Comparison of ENCODE assay signal across 8 cellular contexts in genomic region chr1:64745181-64745985, GRCh38. TPM values are rescaled to one million over a fixed set of nuclear protein-coding genes. Genes with fewer than 3 reads are reported as not detected.
DNase-seq lines count a peak whose midpoint lies in the region; ATAC-seq lines count a peak whose summit lies in the region.

No MANE protein-coding gene starts in this region.

- H3K9ac ChIP-seq in neuronal stem cell (ENCODE audit: low read depth, low read length, poor library complexity), result peak overlapping the region; percentile 86

- H3K23ac ChIP-seq in neuronal stem cell (ENCODE audit: low read depth, low read length, poor library complexity), result peak overlapping the region; percentile 89

- no CpG with 5 or more reads among the region's 67 CpGs for WGBS in neuronal stem cell (ENCODE audit: extremely low coverage in 2 of 2, insufficient read length in 2 of 2, insufficient replicate concordance in 1 of 2), 2 donors

- peak overlapping the region; percentile 94 for H3K14ac ChIP-seq in neuronal stem cell (ENCODE audit: low read length)

- no peak overlapping the region for H4K8ac ChIP-seq in neuronal stem cell (ENCODE audit: low read depth, low read length)

- peak overlapping the region; percentile 85 to 87 for H3K4me3 ChIP-seq in neuronal stem cell (ENCODE audit: low read length in 2 of 2)

- peak overlapping the region; percentile 87 for H2BK120ac ChIP-seq in neuronal stem cell (ENCODE audit: low read depth, low read length)

- peaks cover 9% of the 10 kb centered on the region for H3K79me1 ChIP-seq in neuronal stem cell (ENCODE audit: low read depth, low read length)

- peak overlapping the region; percentile 98 for H2AFZ ChIP-seq in neuronal stem cell (ENCODE audit: low read length)

- peaks cover 3% of the 10 kb centered on the region for H3K27me3 Mint-ChIP-seq in activated naive CD4-positive, alpha-beta T cell treated with anti-CD3 and anti-CD28 coated beads for 36 hours (ENCODE audit: low read depth)

- H3K36me3 ChIP-seq in neuronal stem cell (replicated peaks in 1 of 2; ENCODE audit: control insufficient read depth in 2 of 2, insufficient read depth in 2 of 2, low read length in 2 of 2), result no peaks in the 10 kb centered on the region

- peak overlapping the region; percentile 91 for H3K4me2 ChIP-seq in neuronal stem cell (ENCODE audit: insufficient read depth, low read length, poor library complexity, severe bottlenecking)

- DNase-seq in D341Med (ENCODE audit: low spot score) (peak; percentile 46), NCI-H526 treated with DMSO at 0.1 percent for 48 hours (lab: John Stamatoyannopoulos, UW) (peak; percentile 54), foreskin melanocyte (peak; percentile 33), neuronal stem cell (ENCODE audit: low spot score) (peak; percentile 33)
- peak; percentile 28 for DNase-seq in activated naive CD4-positive, alpha-beta T cell treated with anti-CD3 and anti-CD28 coated beads for 36 hours

- ATAC-seq in GM21737 (IDR thresholded peaks at IDR 0.05; ENCODE audit: unreplicated experiment) (peak; percentile 17), HG03039 (IDR thresholded peaks at IDR 0.05; ENCODE audit: unreplicated experiment) (no peak), GM21381 (IDR thresholded peaks at IDR 0.05; ENCODE audit: unreplicated experiment) (no peak)

- H4K91ac ChIP-seq in neuronal stem cell (ENCODE audit: low read depth, low read length, poor library complexity), result no peak overlapping the region

- peaks cover 7% of the 10 kb centered on the region for H3K4me1 Mint-ChIP-seq in activated naive CD4-positive, alpha-beta T cell treated with anti-CD3 and anti-CD28 coated beads for 36 hours (ENCODE audit: low read depth)

- H3K4me3 Mint-ChIP-seq in activated naive CD4-positive, alpha-beta T cell treated with anti-CD3 and anti-CD28 coated beads for 36 hours, result peak overlapping the region; percentile 77

- H3K27me3 ChIP-seq in neuronal stem cell (ENCODE audit: control insufficient read depth in 3 of 3, insufficient read depth in 3 of 3, low read depth in 1 of 3, low read length in 3 of 3), result peaks cover 0 to 2% (median 0%) of the 10 kb centered on the region in 3 experiments

- peak overlapping the region; percentile 97 for H3K18ac ChIP-seq in neuronal stem cell (ENCODE audit: low read length)

- H2BK12ac ChIP-seq in neuronal stem cell (ENCODE audit: low read length), result peak overlapping the region; percentile 90

- peak overlapping the region; percentile 46 for H2AK5ac ChIP-seq in neuronal stem cell (ENCODE audit: low read depth, low read length)

- no peak overlapping the region for H3K27ac ChIP-seq in neuronal stem cell (replicated peaks; ENCODE audit: low read length)

- H3K9me3 ChIP-seq in neuronal stem cell (replicated peaks in 1 of 2; ENCODE audit: control insufficient read depth in 2 of 2, insufficient read depth in 1 of 2, low read depth in 1 of 2, low read length in 2 of 2), result no peaks in the 10 kb centered on the region

- intact Hi-C loops in activated naive CD4-positive, alpha-beta T cell treated with anti-CD3 and anti-CD28 coated beads for 36 hours (cut with micrococcal nuclease), result loop anchor here (1.0 to 10.0 kb wide), 6 partner anchors 59 to 939 kb away; partner anchors contain the start of gene CACHD1

- CTCF ChIA-PET in activated naive CD4-positive, alpha-beta T cell treated with anti-CD3 and anti-CD28 coated beads for 36 hours (lab: Charles Lee), result interaction anchor here (1.0 to 1.3 kb wide), 3 partner anchors 78 to 329 kb away, joined by 3 to 6 read pairs (median 6); no protein-coding TSS in a partner anchor

- peaks cover 4 to 13% of the 10 kb centered on the region in 2 donors for H3K4me1 ChIP-seq in neuronal stem cell (ENCODE audit: control insufficient read depth in 2 of 2, insufficient read depth in 1 of 2, low read depth in 1 of 2, low read length in 2 of 2)

- peak overlapping the region; percentile 90 for H2BK5ac ChIP-seq in neuronal stem cell (ENCODE audit: low read length)

- no peak overlapping the region for H3K4ac ChIP-seq in neuronal stem cell (ENCODE audit: low read length)

- H3K27ac Mint-ChIP-seq in activated naive CD4-positive, alpha-beta T cell treated with anti-CD3 and anti-CD28 coated beads for 36 hours, result peak overlapping the region; percentile 36

- H3K36me3 Mint-ChIP-seq in activated naive CD4-positive, alpha-beta T cell treated with anti-CD3 and anti-CD28 coated beads for 36 hours (ENCODE audit: low read depth), result no peaks in the 10 kb centered on the region

- H3K9me3 Mint-ChIP-seq in activated naive CD4-positive, alpha-beta T cell treated with anti-CD3 and anti-CD28 coated beads for 36 hours, result no peaks in the 10 kb centered on the region

- peak overlapping the region; percentile 67 for H2BK15ac ChIP-seq in neuronal stem cell (ENCODE audit: low read length)

RNA-seq across cellular contexts. Expression of gene RAVER2, which starts 0.5 kb away (rescaled TPM):
- 1 to 10 TPM; 2.3 to 2.5 TPM for total RNA-seq in activated naive CD4-positive, alpha-beta T cell treated with anti-CD3 and anti-CD28 coated beads for 36 hours
- polyA plus RNA-seq in neuronal stem cell (2013, experiment 1 of 2), result 12.6 TPM
- polyA plus RNA-seq in neuronal stem cell (2013, experiment 2 of 2), result 12.6 TPM
